Comparison of ENCODE assay signal across 19 cellular contexts in genomic region chrX:150621652-150622051, GRCh38.
"Had no signal": no experiment of that assay in that cellular context is flagged by ENCODE, and none has a peak within 500 bp of the region (broad histone marks: within the 10 kb centered on the region; RNA-seq: fewer than 3 reads in every experiment).

No MANE protein-coding gene starts in this region.

- H3K9me3 Mint-ChIP-seq: brain; central memory CD8-positive, alpha-beta T cell; memory B cell; naive thymus-derived CD8-positive, alpha-beta T cell; T-cell had no signal

- DNase-seq: activated CD4-positive, alpha-beta T cell treated with anti-CD3 and anti-CD28 coated beads for 4 hours; activated naive CD4-positive, alpha-beta T cell treated with Interleukin-2 at 50 U/mL for 16 hours; amniotic stem cell; esophagus squamous epithelium; left ventricle myocardium superior; naive thymus-derived CD8-positive, alpha-beta T cell; retina; SJCRH30; stimulated activated CD4-positive, alpha-beta T cell treated with anti-CD3 and anti-CD28 coated beads, Interleukin-12 subunit alpha, Interleukin-12 subunit beta, amount 100 ng/mL, for 4 hours; stimulated activated CD4-positive, alpha-beta T cell treated with anti-CD3 and anti-CD28 coated beads, Interleukin-2, amount 100 ng/mL, for 24 hours; T-cell; T1000; transverse colon had no signal

- H3K9me3 ChIP-seq: esophagus squamous epithelium, SJCRH30, transverse colon, vagina had no signal

- H3K36me3 ChIP-seq: SJCRH30, transverse colon, vagina had no signal

- H3K27me3 Mint-ChIP-seq: brain; central memory CD8-positive, alpha-beta T cell; memory B cell; naive thymus-derived CD8-positive, alpha-beta T cell had no signal

- H3K4me1 ChIP-seq: esophagus squamous epithelium, SJCRH30, transverse colon, vagina had no signal

- H3K27me3 ChIP-seq: esophagus squamous epithelium, hepatocyte, SJCRH30, transverse colon, vagina had no signal

- H3K27ac Mint-ChIP-seq: brain, memory B cell, T-cell had no signal

- H3K4me3 ChIP-seq: coronary artery, esophagus squamous epithelium, hepatocyte, SJCRH30, transverse colon, vagina had no signal

- H3K4me1 Mint-ChIP-seq: central memory CD8-positive, alpha-beta T cell had no signal

- ATAC-seq: left ventricle myocardium superior; naive thymus-derived CD8-positive, alpha-beta T cell; T-cell had no signal

- H3K4me3 Mint-ChIP-seq: brain; central memory CD8-positive, alpha-beta T cell; memory B cell; naive thymus-derived CD8-positive, alpha-beta T cell; T-cell had no signal

- H3K27ac ChIP-seq: coronary artery, esophagus squamous epithelium, hepatocyte, SJCRH30, transverse colon, vagina had no signal
